Comparison of ENCODE assay signal across 1 cellular context in the genomic region with DNA sequence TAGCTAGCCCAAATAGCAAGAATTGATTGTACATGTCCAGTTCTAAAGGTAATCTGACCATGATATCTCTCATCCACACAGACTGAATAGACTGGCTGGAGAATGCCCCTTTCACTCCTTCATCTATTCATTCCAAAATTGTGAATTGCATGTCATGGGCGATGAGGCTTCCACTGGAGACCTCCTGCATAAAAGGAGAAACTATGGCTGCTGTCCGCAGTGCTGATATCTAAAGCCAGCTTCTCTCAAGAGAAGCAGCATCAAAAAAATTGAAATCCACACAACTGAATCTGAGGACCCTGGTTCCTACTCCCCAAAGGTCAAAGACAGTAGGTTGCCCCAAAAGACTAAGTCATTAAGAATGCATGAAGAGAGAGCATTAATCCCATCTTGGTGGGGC.
TF ChIP-seq lines count a peak whose summit lies in the region.

No MANE protein-coding gene starts in this region.

TF ChIP-seq in K562, 482 proteins besides CTCF, POLR2A, EP300 and RAD21 (continued from another document):
- TF ChIP-seq TBP (optimal IDR thresholded peaks at IDR 0.05; ENCODE audit: low read depth, low read length), result no peak
- peak; percentile 48; the same call in 1 of the 2 replicates for TF ChIP-seq ZNF766 (CRISPR knock-in tag; conservative IDR thresholded peaks at IDR 0.05)
- TF ChIP-seq, protein P1, sequence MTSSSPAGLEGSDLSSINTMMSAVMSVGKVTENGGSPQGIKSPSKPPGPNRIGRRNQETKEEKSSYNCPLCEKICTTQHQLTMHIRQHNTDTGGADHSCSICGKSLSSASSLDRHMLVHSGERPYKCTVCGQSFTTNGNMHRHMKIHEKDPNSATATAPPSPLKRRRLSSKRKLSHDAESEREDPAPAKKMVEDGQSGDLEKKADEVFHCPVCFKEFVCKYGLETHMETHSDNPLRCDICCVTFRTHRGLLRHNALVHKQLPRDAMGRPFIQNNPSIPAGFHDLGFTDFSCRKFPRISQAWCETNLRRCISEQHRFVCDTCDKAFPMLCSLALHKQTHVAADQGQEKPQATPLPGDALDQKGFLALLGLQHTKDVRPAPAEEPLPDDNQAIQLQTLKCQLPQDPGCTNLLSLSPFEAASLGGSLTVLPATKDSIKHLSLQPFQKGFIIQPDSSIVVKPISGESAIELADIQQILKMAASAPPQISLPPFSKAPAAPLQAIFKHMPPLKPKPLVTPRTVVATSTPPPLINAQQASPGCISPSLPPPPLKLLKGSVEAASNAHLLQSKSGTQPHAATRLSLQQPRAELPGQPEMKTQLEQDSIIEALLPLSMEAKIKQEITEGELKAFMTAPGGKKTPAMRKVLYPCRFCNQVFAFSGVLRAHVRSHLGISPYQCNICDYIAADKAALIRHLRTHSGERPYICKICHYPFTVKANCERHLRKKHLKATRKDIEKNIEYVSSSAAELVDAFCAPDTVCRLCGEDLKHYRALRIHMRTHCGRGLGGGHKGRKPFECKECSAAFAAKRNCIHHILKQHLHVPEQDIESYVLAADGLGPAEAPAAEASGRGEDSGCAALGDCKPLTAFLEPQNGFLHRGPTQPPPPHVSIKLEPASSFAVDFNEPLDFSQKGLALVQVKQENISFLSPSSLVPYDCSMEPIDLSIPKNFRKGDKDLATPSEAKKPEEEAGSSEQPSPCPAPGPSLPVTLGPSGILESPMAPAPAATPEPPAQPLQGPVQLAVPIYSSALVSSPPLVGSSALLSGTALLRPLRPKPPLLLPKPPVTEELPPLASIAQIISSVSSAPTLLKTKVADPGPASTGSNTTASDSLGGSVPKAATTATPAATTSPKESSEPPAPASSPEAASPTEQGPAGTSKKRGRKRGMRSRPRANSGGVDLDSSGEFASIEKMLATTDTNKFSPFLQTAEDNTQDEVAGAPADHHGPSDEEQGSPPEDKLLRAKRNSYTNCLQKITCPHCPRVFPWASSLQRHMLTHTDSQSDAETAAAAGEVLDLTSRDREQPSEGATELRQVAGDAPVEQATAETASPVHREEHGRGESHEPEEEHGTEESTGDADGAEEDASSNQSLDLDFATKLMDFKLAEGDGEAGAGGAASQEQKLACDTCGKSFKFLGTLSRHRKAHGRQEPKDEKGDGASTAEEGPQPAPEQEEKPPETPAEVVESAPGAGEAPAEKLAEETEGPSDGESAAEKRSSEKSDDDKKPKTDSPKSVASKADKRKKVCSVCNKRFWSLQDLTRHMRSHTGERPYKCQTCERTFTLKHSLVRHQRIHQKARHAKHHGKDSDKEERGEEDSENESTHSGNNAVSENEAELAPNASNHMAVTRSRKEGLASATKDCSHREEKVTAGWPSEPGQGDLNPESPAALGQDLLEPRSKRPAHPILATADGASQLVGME (CRISPR knock-in tag; IDR thresholded peaks at IDR 0.05), result no peak
- TF ChIP-seq, protein P2, sequence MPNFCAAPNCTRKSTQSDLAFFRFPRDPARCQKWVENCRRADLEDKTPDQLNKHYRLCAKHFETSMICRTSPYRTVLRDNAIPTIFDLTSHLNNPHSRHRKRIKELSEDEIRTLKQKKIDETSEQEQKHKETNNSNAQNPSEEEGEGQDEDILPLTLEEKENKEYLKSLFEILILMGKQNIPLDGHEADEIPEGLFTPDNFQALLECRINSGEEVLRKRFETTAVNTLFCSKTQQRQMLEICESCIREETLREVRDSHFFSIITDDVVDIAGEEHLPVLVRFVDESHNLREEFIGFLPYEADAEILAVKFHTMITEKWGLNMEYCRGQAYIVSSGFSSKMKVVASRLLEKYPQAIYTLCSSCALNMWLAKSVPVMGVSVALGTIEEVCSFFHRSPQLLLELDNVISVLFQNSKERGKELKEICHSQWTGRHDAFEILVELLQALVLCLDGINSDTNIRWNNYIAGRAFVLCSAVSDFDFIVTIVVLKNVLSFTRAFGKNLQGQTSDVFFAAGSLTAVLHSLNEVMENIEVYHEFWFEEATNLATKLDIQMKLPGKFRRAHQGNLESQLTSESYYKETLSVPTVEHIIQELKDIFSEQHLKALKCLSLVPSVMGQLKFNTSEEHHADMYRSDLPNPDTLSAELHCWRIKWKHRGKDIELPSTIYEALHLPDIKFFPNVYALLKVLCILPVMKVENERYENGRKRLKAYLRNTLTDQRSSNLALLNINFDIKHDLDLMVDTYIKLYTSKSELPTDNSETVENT (CRISPR knock-in tag; IDR thresholded peaks at IDR 0.05), result no peak
